Comparison of ENCODE assay signal across 12 cellular contexts in genomic region chr11:119091083-119091650, GRCh38. TPM values are rescaled to one million over a fixed set of nuclear protein-coding genes. Genes with fewer than 3 reads are reported as not detected.
A peak's percentile ranks its signal among the peaks of the same experiment; 100 is the strongest.
DNase-seq lines count a peak whose midpoint lies in the region; ATAC-seq, FAIRE-seq and TF ChIP-seq lines count a peak whose summit lies in the region.
"Had no signal": no experiment of that assay in that cellular context is flagged by ENCODE, and none has a peak within 500 bp of the region (broad histone marks: within the 10 kb centered on the region; RNA-seq: fewer than 3 reads in every experiment).

No MANE protein-coding gene starts in this region.

- intact Hi-C loops in HepG2 (cut with micrococcal nuclease; ENCODE audit: unreplicated experiment) = no loop called here
- intact Hi-C loops in right lobe of liver (cut with DNase I) = no loop called here

- WGBS in HepG2 (ENCODE audit: low lambda C conversion rate) = 97% methylated on average over 7 of the region's 11 CpGs
- 81% methylated on average over 3 of the region's 11 CpGs for WGBS in right lobe of liver (ENCODE audit: insufficient coverage, low coverage, low lambda C conversion rate, missing lambda C conversion rate)

- H3K9me3 ChIP-seq in HepG2 (ENCODE audit: low read length) = no peaks in the 10 kb centered on the region
- no peaks in the 10 kb centered on the region for H3K9me3 ChIP-seq in right lobe of liver
- H3K9me3 ChIP-seq: pancreas had no signal

- no peak for TF ChIP-seq RAD21 in HepG2 (CRISPR knock-in tag; IDR thresholded peaks at IDR 0.05)

- H4K20me1 ChIP-seq in HepG2 (ENCODE audit: insufficient read depth, low read length) = peaks cover 16% of the 10 kb centered on the region

- H3K27ac ChIP-seq in HepG2 (ENCODE audit: extremely low read length, insufficient read depth, low read length) = no peak overlapping the region
- H3K27ac ChIP-seq in right lobe of liver = no peak overlapping the region
- H3K27ac ChIP-seq in VCaP = peak overlapping the region; percentile 95
- H3K27ac ChIP-seq: pancreas had no signal

- no peak overlapping the region for H3K4me3 ChIP-seq in HepG2 (replicated peaks in 1 of 3; ENCODE audit: insufficient read depth in 1 of 3, low read depth in 2 of 3, low read length in 3 of 3)
- no peak overlapping the region for H3K4me3 ChIP-seq in right lobe of liver
- H3K4me3 ChIP-seq: pancreas had no signal

- H3K27ac Mint-ChIP-seq in stimulated activated naive B cell treated with anti-CD40 and anti-IgM and Interleukin-4, amounts not matched to agents 10 μg/mL and 1 μg/mL and 100 μg/mL, for 72 hours = no peak overlapping the region

- H3K79me2 ChIP-seq in HepG2 (ENCODE audit: insufficient read depth, low read length) = peaks cover 34% of the 10 kb centered on the region

- in situ Hi-C loops in HepG2 (cut with HindIII; ENCODE audit: extremely low pct_ligation_motif_present, low pct_unique_long_range_greater_than_20kb) = no loop called here

- peaks cover 52% of the 10 kb centered on the region for H3K4me1 ChIP-seq in HepG2 (ENCODE audit: insufficient read depth, low read length)
- H3K4me1 ChIP-seq in right lobe of liver = peaks cover 0 to 19% (median 7%) of the 10 kb centered on the region in 4 donors

- POLR2A ChIA-PET in HepG2 (lab: Yijun Ruan, JAX) = interaction anchor here (1.2 to 1.9 kb wide), 2 partner anchors 24 to 33 kb away, joined by 4 to 5 read pairs; partner anchors contain the start of gene VPS11

- DNase-seq in HepG2 (ENCODE audit: low spot score) (no peak), right lobe of liver (no peak), superior temporal gyrus (ENCODE audit: extremely low spot score) (peak; percentile 24), HT-29 (ENCODE audit: low spot score) (no peak)
- no peak for DNase-seq in stimulated activated naive B cell treated with anti-CD40 and anti-IgM and Interleukin-4, amounts not matched to agents 10 μg/mL and 1 μg/mL and 100 μg/mL, for 72 hours
- DNase-seq: C1 segment of cervical spinal cord; central memory CD4-positive, alpha-beta T cell; NCI-H1092; NCI-H510A treated with DMSO at 0.1 percent for 48 hours; pancreas had no signal

- H3K4me1 Mint-ChIP-seq in stimulated activated naive B cell treated with anti-CD40 and anti-IgM and Interleukin-4, amounts not matched to agents 10 μg/mL and 1 μg/mL and 100 μg/mL, for 72 hours = peaks cover 21 to 56% of the 10 kb centered on the region in 2 donors

- peaks cover 31 to 43% of the 10 kb centered on the region in 2 donors for H3K36me3 Mint-ChIP-seq in stimulated activated naive B cell treated with anti-CD40 and anti-IgM and Interleukin-4, amounts not matched to agents 10 μg/mL and 1 μg/mL and 100 μg/mL, for 72 hours

- TF ChIP-seq POLR2A in HepG2 (IDR thresholded peaks at IDR 0.05; ENCODE audit: insufficient read depth in 1 of 2, low read depth in 2 of 2, low read length in 2 of 2) = no peak
- no peak for TF ChIP-seq POLR2A in right lobe of liver (IDR thresholded peaks at IDR 0.05)

- H3K9me3 Mint-ChIP-seq in stimulated activated naive B cell treated with anti-CD40 and anti-IgM and Interleukin-4, amounts not matched to agents 10 μg/mL and 1 μg/mL and 100 μg/mL, for 72 hours = no peaks in the 10 kb centered on the region

- TF ChIP-seq CTCF in HepG2 (CRISPR knock-in tag; IDR thresholded peaks at IDR 0.05) = no peak
- no peak for TF ChIP-seq CTCF in right lobe of liver (IDR thresholded peaks at IDR 0.05)
- TF ChIP-seq CTCF in VCaP (conservative IDR thresholded peaks at IDR 0.05) = no peak

- no peak overlapping the region for H3K4me3 Mint-ChIP-seq in stimulated activated naive B cell treated with anti-CD40 and anti-IgM and Interleukin-4, amounts not matched to agents 10 μg/mL and 1 μg/mL and 100 μg/mL, for 72 hours

- H2AFZ ChIP-seq in HepG2 (ENCODE audit: low read length) = no peak overlapping the region

- H3K27me3 Mint-ChIP-seq in stimulated activated naive B cell treated with anti-CD40 and anti-IgM and Interleukin-4, amounts not matched to agents 10 μg/mL and 1 μg/mL and 100 μg/mL, for 72 hours = no peaks in the 10 kb centered on the region

- no peak overlapping the region for H3K9ac ChIP-seq in HepG2 (ENCODE audit: insufficient read depth, low read depth, low read length)

- no peak for FAIRE-seq in HepG2 (lab: Jason Lieb, UNC)
- FAIRE-seq: pancreas had no signal

- no peak for ATAC-seq in HepG2
- ATAC-seq in right lobe of liver = no peak
- no peak for ATAC-seq in stimulated activated naive B cell treated with anti-CD40 and anti-IgM and Interleukin-4, amounts not matched to agents 10 μg/mL and 1 μg/mL and 100 μg/mL, for 72 hours (replicated peaks)
- ATAC-seq: activated CD4-positive, CD25-positive, alpha-beta regulatory T cell treated with anti-CD3 and anti-CD28 coated beads, Interleukin-2, amount 50 U/mL, for 24 hours; pancreas had no signal

- BruUV-seq in HepG2 (replicated peaks; lab: Mats Ljungman, UMichigan) = no TSS peak

- no peak overlapping the region for H3K4me2 ChIP-seq in HepG2 (ENCODE audit: low read depth, low read length)

- CTCF ChIA-PET in HepG2 (lab: Yijun Ruan, JAX; ENCODE audit: low intra/inter-chr PET ratio, low total read pairs) = no interaction called here

- TF ChIP-seq EP300 in HepG2 (IDR thresholded peaks at IDR 0.05; ENCODE audit: low read depth in 2 of 2, low read length in 2 of 2) (no peak), HepG2 (CRISPR knock-in tag; IDR thresholded peaks at IDR 0.05; ENCODE audit: borderline replicate concordance) (no peak)

- no peaks in the 10 kb centered on the region for H3K27me3 ChIP-seq in HepG2 (ENCODE audit: control insufficient read depth in 1 of 2, insufficient read depth in 2 of 2, low read length in 2 of 2)
- H3K27me3 ChIP-seq in right lobe of liver = no peaks in the 10 kb centered on the region
- H3K27me3 ChIP-seq: pancreas had no signal

- H3K36me3 ChIP-seq in HepG2 (replicated peaks in 1 of 2; ENCODE audit: control insufficient read depth in 1 of 2, insufficient read depth in 2 of 2, low read length in 2 of 2) (peaks cover 0 to 17% of the 10 kb centered on the region in 2 experiments; a peak in 4 of 5 replicates), right lobe of liver (no peaks in the 10 kb centered on the region)
- H3K36me3 ChIP-seq: pancreas had no signal

RNA-seq across cellular contexts. Expression of gene HMBS, which starts 6.5 kb away (rescaled TPM):
- total RNA-seq in HepG2 (2016; rRNA removed; fragmentation: Illumina TruSeq; extraction: Trizol) (9.4 and 14.0 TPM in 2 replicates), right lobe of liver (10 to 100 TPM; 11.3 to 35.3 (median 14.6) TPM)
- total RNA-seq in HepG2 (2016; cell fraction: cytosol; rRNA removed; fragmentation: Illumina TruSeq; extraction: Trizol; ENCODE audit: low read depth) = 11.3 and 12.0 TPM in 2 replicates
- 10.3 and 11.8 TPM in 2 replicates for total RNA-seq in HepG2 (2016; cell fraction: insoluble cytoplasmic fraction; rRNA removed; fragmentation: Illumina TruSeq; extraction: Trizol)
- 17.7 and 22.9 TPM in 2 replicates for total RNA-seq in HepG2 (2016; cell fraction: membrane; rRNA removed; fragmentation: Illumina TruSeq; extraction: Trizol)
- 19.9 and 22.9 TPM in 2 replicates for total RNA-seq in HepG2 (2016; cell fraction: nucleus; rRNA removed; fragmentation: Illumina TruSeq; extraction: Trizol)
- polyA plus RNA-seq in HepG2 (2011; rRNA removed) = 46.8 and 46.9 TPM in 2 replicates
- 36.8 and 52.6 TPM in 2 replicates for polyA plus RNA-seq in HepG2 (2011; cell fraction: cytosol; rRNA removed)
- polyA plus RNA-seq in HepG2 (2011; cell fraction: nucleus; rRNA removed) = 114 and 141 TPM in 2 replicates
- 25.3 and 27.5 TPM in 2 replicates for polyA plus RNA-seq in HepG2 (2012)
- polyA plus RNA-seq in HepG2 (2016; cell fraction: cytosol; fragmentation: Illumina TruSeq; extraction: Trizol; ENCODE audit: low read depth) = 41.8 and 50.4 TPM in 2 replicates
- polyA plus RNA-seq in HepG2 (2016; cell fraction: insoluble cytoplasmic fraction; fragmentation: Illumina TruSeq; extraction: Trizol; ENCODE audit: low read depth) = 59.7 and 64.5 TPM in 2 replicates
- polyA plus RNA-seq in HepG2 (2016; cell fraction: membrane; fragmentation: Illumina TruSeq; extraction: Trizol; ENCODE audit: low read depth) = 48.2 and 57.5 TPM in 2 replicates
- 85.4 and 92.8 TPM in 2 replicates for polyA plus RNA-seq in HepG2 (2016; cell fraction: nucleus; fragmentation: Illumina TruSeq; extraction: Trizol; ENCODE audit: insufficient read depth, low read depth)
- polyA minus RNA-seq in HepG2 (2011; rRNA and poly(A)+ RNA removed; ENCODE audit: low replicate concordance) = 40.3 and 66.3 TPM in 2 replicates
- 14.4 and 18.5 TPM in 2 replicates for polyA minus RNA-seq in HepG2 (2011; cell fraction: cytosol; rRNA and poly(A)+ RNA removed)
- 22.6 and 26.1 TPM in 2 replicates for polyA minus RNA-seq in HepG2 (2011; cell fraction: nucleus; rRNA and poly(A)+ RNA removed)
- total RNA-seq in HT-29 (2014; rRNA removed; shearing (Covaris generic)) = 21.9 and 25.1 TPM in 2 replicates

RNA-seq across cellular contexts. Expression of gene DPAGT1, which starts 10.5 kb away (rescaled TPM):
- 15.1 and 37.6 TPM in 2 replicates for total RNA-seq in HepG2 (2016; rRNA removed; fragmentation: Illumina TruSeq; extraction: Trizol)
- total RNA-seq in HepG2 (2016; cell fraction: cytosol; rRNA removed; fragmentation: Illumina TruSeq; extraction: Trizol; ENCODE audit: low read depth) = 9.0 and 10.4 TPM in 2 replicates
- 13.6 and 37.2 TPM in 2 replicates for total RNA-seq in HepG2 (2016; cell fraction: insoluble cytoplasmic fraction; rRNA removed; fragmentation: Illumina TruSeq; extraction: Trizol)
- total RNA-seq in HepG2 (2016; cell fraction: membrane; rRNA removed; fragmentation: Illumina TruSeq; extraction: Trizol) = 11.6 and 12.3 TPM in 2 replicates
- 44.3 and 47.6 TPM in 2 replicates for total RNA-seq in HepG2 (2016; cell fraction: nucleus; rRNA removed; fragmentation: Illumina TruSeq; extraction: Trizol)
- 63.9 and 70.7 TPM in 2 replicates for polyA plus RNA-seq in HepG2 (2011; rRNA removed)
- 58.3 and 83.9 TPM in 2 replicates for polyA plus RNA-seq in HepG2 (2011; cell fraction: cytosol; rRNA removed)
- polyA plus RNA-seq in HepG2 (2011; cell fraction: nucleus; rRNA removed) = 188 and 198 TPM in 2 replicates
- polyA plus RNA-seq in HepG2 (2012) = 29.8 and 34.0 TPM in 2 replicates
- polyA plus RNA-seq in HepG2 (2016; cell fraction: cytosol; fragmentation: Illumina TruSeq; extraction: Trizol; ENCODE audit: low read depth) = 7.4 and 9.5 TPM in 2 replicates
- 22.6 and 25.1 TPM in 2 replicates for polyA plus RNA-seq in HepG2 (2016; cell fraction: insoluble cytoplasmic fraction; fragmentation: Illumina TruSeq; extraction: Trizol; ENCODE audit: low read depth)
- polyA plus RNA-seq in HepG2 (2016; cell fraction: membrane; fragmentation: Illumina TruSeq; extraction: Trizol; ENCODE audit: low read depth) = 11.7 and 14.0 TPM in 2 replicates
- 111 TPM in 2 replicates for polyA plus RNA-seq in HepG2 (2016; cell fraction: nucleus; fragmentation: Illumina TruSeq; extraction: Trizol; ENCODE audit: insufficient read depth, low read depth)
- polyA minus RNA-seq in HepG2 (2011; rRNA and poly(A)+ RNA removed; ENCODE audit: low replicate concordance) = 144 and 162 TPM in 2 replicates
- 27.4 and 33.9 TPM in 2 replicates for polyA minus RNA-seq in HepG2 (2011; cell fraction: cytosol; rRNA and poly(A)+ RNA removed)
- 47.9 and 50.1 TPM in 2 replicates for polyA minus RNA-seq in HepG2 (2011; cell fraction: nucleus; rRNA and poly(A)+ RNA removed)
- total RNA-seq in right lobe of liver = 10 to 100 TPM; 29.8 to 55.5 (median 41.6) TPM
- total RNA-seq in HT-29 (2014; rRNA removed; shearing (Covaris generic)) = 67.2 and 93.2 TPM in 2 replicates

RNA-seq across cellular contexts. Expression of gene C2CD2L, which starts 16.0 kb away (rescaled TPM):
- total RNA-seq in HepG2 (2016; rRNA removed; fragmentation: Illumina TruSeq; extraction: Trizol) (1.2 and 3.7 TPM in 2 replicates), right lobe of liver (1 to 10 TPM; 5.4 to 9.7 (median 6.5) TPM)
- 0.79 and 1.4 TPM in 2 replicates for total RNA-seq in HepG2 (2016; cell fraction: cytosol; rRNA removed; fragmentation: Illumina TruSeq; extraction: Trizol; ENCODE audit: low read depth)
- 1.5 and 3.1 TPM in 2 replicates for total RNA-seq in HepG2 (2016; cell fraction: insoluble cytoplasmic fraction; rRNA removed; fragmentation: Illumina TruSeq; extraction: Trizol)
- total RNA-seq in HepG2 (2016; cell fraction: membrane; rRNA removed; fragmentation: Illumina TruSeq; extraction: Trizol) = 1.6 and 1.9 TPM in 2 replicates
- 5.6 and 5.7 TPM in 2 replicates for total RNA-seq in HepG2 (2016; cell fraction: nucleus; rRNA removed; fragmentation: Illumina TruSeq; extraction: Trizol)
- polyA plus RNA-seq in HepG2 (2011; rRNA removed) = 5.5 and 6.0 TPM in 2 replicates
- polyA plus RNA-seq in HepG2 (2011; cell fraction: cytosol; rRNA removed) = 3.1 and 3.8 TPM in 2 replicates
- 19.5 and 20.9 TPM in 2 replicates for polyA plus RNA-seq in HepG2 (2011; cell fraction: nucleus; rRNA removed)
- polyA plus RNA-seq in HepG2 (2012) = 3.6 and 6.9 TPM in 2 replicates
- 0.15 and 0.31 TPM in 2 replicates for polyA plus RNA-seq in HepG2 (2016; cell fraction: cytosol; fragmentation: Illumina TruSeq; extraction: Trizol; ENCODE audit: low read depth)
- 1.6 and 2.4 TPM in 2 replicates for polyA plus RNA-seq in HepG2 (2016; cell fraction: insoluble cytoplasmic fraction; fragmentation: Illumina TruSeq; extraction: Trizol; ENCODE audit: low read depth)
- polyA plus RNA-seq in HepG2 (2016; cell fraction: membrane; fragmentation: Illumina TruSeq; extraction: Trizol; ENCODE audit: low read depth) = 1.5 TPM in 2 replicates
- polyA plus RNA-seq in HepG2 (2016; cell fraction: nucleus; fragmentation: Illumina TruSeq; extraction: Trizol; ENCODE audit: insufficient read depth, low read depth) = 13.0 and 14.1 TPM in 2 replicates
- polyA minus RNA-seq in HepG2 (2011; rRNA and poly(A)+ RNA removed; ENCODE audit: low replicate concordance) = 12.9 and 18.4 TPM in 2 replicates
- 2.0 and 5.5 TPM in 2 replicates for polyA minus RNA-seq in HepG2 (2011; cell fraction: cytosol; rRNA and poly(A)+ RNA removed)
- polyA minus RNA-seq in HepG2 (2011; cell fraction: nucleus; rRNA and poly(A)+ RNA removed) = 10.0 and 17.3 TPM in 2 replicates
- 31.9 and 40.4 TPM in 2 replicates for total RNA-seq in HT-29 (2014; rRNA removed; shearing (Covaris generic))

RNA-seq across cellular contexts. Expression of gene VPS11, which starts 23.5 kb away (rescaled TPM):
- total RNA-seq in HepG2 (2016; rRNA removed; fragmentation: Illumina TruSeq; extraction: Trizol) = 21.6 and 23.3 TPM in 2 replicates
- total RNA-seq in HepG2 (2016; cell fraction: cytosol; rRNA removed; fragmentation: Illumina TruSeq; extraction: Trizol; ENCODE audit: low read depth) = 6.4 and 6.5 TPM in 2 replicates
- 21.3 and 22.8 TPM in 2 replicates for total RNA-seq in HepG2 (2016; cell fraction: insoluble cytoplasmic fraction; rRNA removed; fragmentation: Illumina TruSeq; extraction: Trizol)
- total RNA-seq in HepG2 (2016; cell fraction: membrane; rRNA removed; fragmentation: Illumina TruSeq; extraction: Trizol) = 9.2 and 11.1 TPM in 2 replicates
- 21.4 and 23.5 TPM in 2 replicates for total RNA-seq in HepG2 (2016; cell fraction: nucleus; rRNA removed; fragmentation: Illumina TruSeq; extraction: Trizol)
- polyA plus RNA-seq in HepG2 (2011; rRNA removed) = 13.7 and 18.9 TPM in 2 replicates
- polyA plus RNA-seq in HepG2 (2011; cell fraction: cytosol; rRNA removed) = 9.2 and 10.9 TPM in 2 replicates
- 37.3 and 44.1 TPM in 2 replicates for polyA plus RNA-seq in HepG2 (2011; cell fraction: nucleus; rRNA removed)
- 15.7 and 19.6 TPM in 2 replicates for polyA plus RNA-seq in HepG2 (2012)
- 4.7 and 5.9 TPM in 2 replicates for polyA plus RNA-seq in HepG2 (2016; cell fraction: cytosol; fragmentation: Illumina TruSeq; extraction: Trizol; ENCODE audit: low read depth)
- polyA plus RNA-seq in HepG2 (2016; cell fraction: insoluble cytoplasmic fraction; fragmentation: Illumina TruSeq; extraction: Trizol; ENCODE audit: low read depth) = 21.2 and 24.0 TPM in 2 replicates
- 7.4 and 8.7 TPM in 2 replicates for polyA plus RNA-seq in HepG2 (2016; cell fraction: membrane; fragmentation: Illumina TruSeq; extraction: Trizol; ENCODE audit: low read depth)
- 43.3 and 60.4 TPM in 2 replicates for polyA plus RNA-seq in HepG2 (2016; cell fraction: nucleus; fragmentation: Illumina TruSeq; extraction: Trizol; ENCODE audit: insufficient read depth, low read depth)
- polyA minus RNA-seq in HepG2 (2011; rRNA and poly(A)+ RNA removed; ENCODE audit: low replicate concordance) = 22.7 and 23.9 TPM in 2 replicates
- 8.7 and 13.0 TPM in 2 replicates for polyA minus RNA-seq in HepG2 (2011; cell fraction: cytosol; rRNA and poly(A)+ RNA removed)
- polyA minus RNA-seq in HepG2 (2011; cell fraction: nucleus; rRNA and poly(A)+ RNA removed) = 23.0 and 26.8 TPM in 2 replicates
- total RNA-seq in right lobe of liver = 10 to 100 TPM in 4 of 6 experiments, 1 to 10 TPM in 2; 8.5 to 18.3 (median 11.3) TPM
- total RNA-seq in HT-29 (2014; rRNA removed; shearing (Covaris generic)) = 32.6 and 47.8 TPM in 2 replicates

RNA-seq across cellular contexts. Expression of gene HINFP, which starts 30.2 kb away (rescaled TPM):
- 13.3 and 15.1 TPM in 2 replicates for total RNA-seq in HepG2 (2016; rRNA removed; fragmentation: Illumina TruSeq; extraction: Trizol)
- 19.3 and 21.2 TPM in 2 replicates for total RNA-seq in HepG2 (2016; cell fraction: cytosol; rRNA removed; fragmentation: Illumina TruSeq; extraction: Trizol; ENCODE audit: low read depth)
- 13.0 and 15.1 TPM in 2 replicates for total RNA-seq in HepG2 (2016; cell fraction: insoluble cytoplasmic fraction; rRNA removed; fragmentation: Illumina TruSeq; extraction: Trizol)
- total RNA-seq in HepG2 (2016; cell fraction: membrane; rRNA removed; fragmentation: Illumina TruSeq; extraction: Trizol) = 11.9 and 13.6 TPM in 2 replicates
- 14.0 and 18.0 TPM in 2 replicates for total RNA-seq in HepG2 (2016; cell fraction: nucleus; rRNA removed; fragmentation: Illumina TruSeq; extraction: Trizol)
- polyA plus RNA-seq in HepG2 (2011; rRNA removed) = 21.4 and 27.5 TPM in 2 replicates
- polyA plus RNA-seq in HepG2 (2011; cell fraction: cytosol; rRNA removed) = 15.9 and 17.5 TPM in 2 replicates
- 47.6 and 50.8 TPM in 2 replicates for polyA plus RNA-seq in HepG2 (2011; cell fraction: nucleus; rRNA removed)
- polyA plus RNA-seq in HepG2 (2012) = 8.2 and 13.4 TPM in 2 replicates
- 2.5 and 2.6 TPM in 2 replicates for polyA plus RNA-seq in HepG2 (2016; cell fraction: cytosol; fragmentation: Illumina TruSeq; extraction: Trizol; ENCODE audit: low read depth)
- polyA plus RNA-seq in HepG2 (2016; cell fraction: insoluble cytoplasmic fraction; fragmentation: Illumina TruSeq; extraction: Trizol; ENCODE audit: low read depth) = 14.5 and 17.5 TPM in 2 replicates
- 4.6 and 5.7 TPM in 2 replicates for polyA plus RNA-seq in HepG2 (2016; cell fraction: membrane; fragmentation: Illumina TruSeq; extraction: Trizol; ENCODE audit: low read depth)
- polyA plus RNA-seq in HepG2 (2016; cell fraction: nucleus; fragmentation: Illumina TruSeq; extraction: Trizol; ENCODE audit: insufficient read depth, low read depth) = 29.7 and 32.0 TPM in 2 replicates
- polyA minus RNA-seq in HepG2 (2011; rRNA and poly(A)+ RNA removed; ENCODE audit: low replicate concordance) = 40.6 and 44.8 TPM in 2 replicates
- 12.8 and 13.3 TPM in 2 replicates for polyA minus RNA-seq in HepG2 (2011; cell fraction: cytosol; rRNA and poly(A)+ RNA removed)
- 32.8 and 34.8 TPM in 2 replicates for polyA minus RNA-seq in HepG2 (2011; cell fraction: nucleus; rRNA and poly(A)+ RNA removed)
- total RNA-seq in right lobe of liver = 10 to 100 TPM in 4 of 6 experiments, 1 to 10 TPM in 2; 6.4 to 13.6 (median 10.7) TPM
- total RNA-seq in HT-29 (2014; rRNA removed; shearing (Covaris generic)) = 15.5 and 16.9 TPM in 2 replicates
